Comparison of ENCODE assay signal across 1 cellular context in the genomic region with DNA sequence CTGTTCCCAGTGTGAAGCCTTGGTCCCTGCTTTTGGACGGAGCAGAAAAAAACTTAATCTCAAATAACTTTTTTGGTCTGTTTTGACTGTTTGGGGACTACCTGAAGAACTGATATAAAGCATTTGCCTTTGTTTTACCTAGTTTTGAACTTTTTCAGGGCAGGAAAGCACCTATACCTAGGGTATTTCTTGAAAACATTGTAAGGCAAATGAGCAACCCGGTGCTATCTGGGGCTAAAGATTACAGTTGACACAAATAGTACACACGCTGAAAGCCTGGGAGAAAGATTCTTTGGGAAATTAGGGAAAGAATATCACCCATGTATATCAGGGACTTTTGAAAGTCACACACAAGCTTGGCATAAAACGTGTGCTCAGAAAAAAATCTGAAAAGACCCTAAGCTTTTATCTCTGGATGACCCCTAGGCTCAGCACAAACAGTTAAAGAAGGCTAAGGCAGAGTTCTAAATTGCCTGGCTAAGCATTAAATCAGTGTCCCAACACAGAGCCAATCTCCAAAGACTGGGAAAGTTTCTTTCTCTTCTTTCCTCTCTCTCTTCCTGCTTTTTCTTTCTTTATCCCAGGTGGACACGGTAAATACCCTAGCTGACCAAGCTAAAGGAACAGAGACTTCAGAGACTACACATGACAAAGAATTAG.
TF ChIP-seq lines count a peak whose summit lies in the region.

No MANE protein-coding gene starts in this region.

TF ChIP-seq in H1, 55 proteins besides CTCF, POLR2A, EP300 and RAD21 (continued from another document):
- TF ChIP-seq, protein P1, sequence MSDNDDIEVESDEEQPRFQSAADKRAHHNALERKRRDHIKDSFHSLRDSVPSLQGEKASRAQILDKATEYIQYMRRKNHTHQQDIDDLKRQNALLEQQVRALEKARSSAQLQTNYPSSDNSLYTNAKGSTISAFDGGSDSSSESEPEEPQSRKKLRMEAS (IDR thresholded peaks at IDR 0.05), result no peak
- TF ChIP-seq TEAD4 (IDR thresholded peaks at IDR 0.05; ENCODE audit: low read depth, low read length) (no peak), ATF3 (IDR thresholded peaks at IDR 0.05; ENCODE audit: insufficient read depth, low read depth, low read length) (no peak), BRCA1 (IDR thresholded peaks at IDR 0.05; ENCODE audit: low read depth, low read length) (no peak), SIN3A (conservative IDR thresholded peaks at IDR 0.05 in 1 of 2, IDR thresholded peaks at IDR 0.05 in 1 of 2; ENCODE audit: low read depth in 1 of 2, low read length in 2 of 2) (no peak), SP2 (IDR thresholded peaks at IDR 0.05; ENCODE audit: low read length) (no peak), SIRT6 (IDR thresholded peaks at IDR 0.05; ENCODE audit: low read length) (no peak), GTF2F1 (IDR thresholded peaks at IDR 0.05; ENCODE audit: borderline replicate concordance, low read depth, low read length) (no peak), NRF1 (IDR thresholded peaks at IDR 0.05; ENCODE audit: low read depth, low read length) (no peak), CREB1 (IDR thresholded peaks at IDR 0.05) (no peak), BACH1 (IDR thresholded peaks at IDR 0.05; ENCODE audit: low read length) (no peak), JUN (IDR thresholded peaks at IDR 0.05; ENCODE audit: low read depth, low read length) (no peak), RFX5 (IDR thresholded peaks at IDR 0.05; ENCODE audit: borderline replicate concordance, low read depth, low read length) (no peak), SRF (IDR thresholded peaks at IDR 0.05; ENCODE audit: low read depth, low read length) (no peak), HDAC2 (IDR thresholded peaks at IDR 0.05; ENCODE audit: borderline replicate concordance in 1 of 2, low read depth in 2 of 2, low read length in 2 of 2) (no peak), CHD2 (IDR thresholded peaks at IDR 0.05; ENCODE audit: low read length) (no peak)
- TF ChIP-seq, protein P2, sequence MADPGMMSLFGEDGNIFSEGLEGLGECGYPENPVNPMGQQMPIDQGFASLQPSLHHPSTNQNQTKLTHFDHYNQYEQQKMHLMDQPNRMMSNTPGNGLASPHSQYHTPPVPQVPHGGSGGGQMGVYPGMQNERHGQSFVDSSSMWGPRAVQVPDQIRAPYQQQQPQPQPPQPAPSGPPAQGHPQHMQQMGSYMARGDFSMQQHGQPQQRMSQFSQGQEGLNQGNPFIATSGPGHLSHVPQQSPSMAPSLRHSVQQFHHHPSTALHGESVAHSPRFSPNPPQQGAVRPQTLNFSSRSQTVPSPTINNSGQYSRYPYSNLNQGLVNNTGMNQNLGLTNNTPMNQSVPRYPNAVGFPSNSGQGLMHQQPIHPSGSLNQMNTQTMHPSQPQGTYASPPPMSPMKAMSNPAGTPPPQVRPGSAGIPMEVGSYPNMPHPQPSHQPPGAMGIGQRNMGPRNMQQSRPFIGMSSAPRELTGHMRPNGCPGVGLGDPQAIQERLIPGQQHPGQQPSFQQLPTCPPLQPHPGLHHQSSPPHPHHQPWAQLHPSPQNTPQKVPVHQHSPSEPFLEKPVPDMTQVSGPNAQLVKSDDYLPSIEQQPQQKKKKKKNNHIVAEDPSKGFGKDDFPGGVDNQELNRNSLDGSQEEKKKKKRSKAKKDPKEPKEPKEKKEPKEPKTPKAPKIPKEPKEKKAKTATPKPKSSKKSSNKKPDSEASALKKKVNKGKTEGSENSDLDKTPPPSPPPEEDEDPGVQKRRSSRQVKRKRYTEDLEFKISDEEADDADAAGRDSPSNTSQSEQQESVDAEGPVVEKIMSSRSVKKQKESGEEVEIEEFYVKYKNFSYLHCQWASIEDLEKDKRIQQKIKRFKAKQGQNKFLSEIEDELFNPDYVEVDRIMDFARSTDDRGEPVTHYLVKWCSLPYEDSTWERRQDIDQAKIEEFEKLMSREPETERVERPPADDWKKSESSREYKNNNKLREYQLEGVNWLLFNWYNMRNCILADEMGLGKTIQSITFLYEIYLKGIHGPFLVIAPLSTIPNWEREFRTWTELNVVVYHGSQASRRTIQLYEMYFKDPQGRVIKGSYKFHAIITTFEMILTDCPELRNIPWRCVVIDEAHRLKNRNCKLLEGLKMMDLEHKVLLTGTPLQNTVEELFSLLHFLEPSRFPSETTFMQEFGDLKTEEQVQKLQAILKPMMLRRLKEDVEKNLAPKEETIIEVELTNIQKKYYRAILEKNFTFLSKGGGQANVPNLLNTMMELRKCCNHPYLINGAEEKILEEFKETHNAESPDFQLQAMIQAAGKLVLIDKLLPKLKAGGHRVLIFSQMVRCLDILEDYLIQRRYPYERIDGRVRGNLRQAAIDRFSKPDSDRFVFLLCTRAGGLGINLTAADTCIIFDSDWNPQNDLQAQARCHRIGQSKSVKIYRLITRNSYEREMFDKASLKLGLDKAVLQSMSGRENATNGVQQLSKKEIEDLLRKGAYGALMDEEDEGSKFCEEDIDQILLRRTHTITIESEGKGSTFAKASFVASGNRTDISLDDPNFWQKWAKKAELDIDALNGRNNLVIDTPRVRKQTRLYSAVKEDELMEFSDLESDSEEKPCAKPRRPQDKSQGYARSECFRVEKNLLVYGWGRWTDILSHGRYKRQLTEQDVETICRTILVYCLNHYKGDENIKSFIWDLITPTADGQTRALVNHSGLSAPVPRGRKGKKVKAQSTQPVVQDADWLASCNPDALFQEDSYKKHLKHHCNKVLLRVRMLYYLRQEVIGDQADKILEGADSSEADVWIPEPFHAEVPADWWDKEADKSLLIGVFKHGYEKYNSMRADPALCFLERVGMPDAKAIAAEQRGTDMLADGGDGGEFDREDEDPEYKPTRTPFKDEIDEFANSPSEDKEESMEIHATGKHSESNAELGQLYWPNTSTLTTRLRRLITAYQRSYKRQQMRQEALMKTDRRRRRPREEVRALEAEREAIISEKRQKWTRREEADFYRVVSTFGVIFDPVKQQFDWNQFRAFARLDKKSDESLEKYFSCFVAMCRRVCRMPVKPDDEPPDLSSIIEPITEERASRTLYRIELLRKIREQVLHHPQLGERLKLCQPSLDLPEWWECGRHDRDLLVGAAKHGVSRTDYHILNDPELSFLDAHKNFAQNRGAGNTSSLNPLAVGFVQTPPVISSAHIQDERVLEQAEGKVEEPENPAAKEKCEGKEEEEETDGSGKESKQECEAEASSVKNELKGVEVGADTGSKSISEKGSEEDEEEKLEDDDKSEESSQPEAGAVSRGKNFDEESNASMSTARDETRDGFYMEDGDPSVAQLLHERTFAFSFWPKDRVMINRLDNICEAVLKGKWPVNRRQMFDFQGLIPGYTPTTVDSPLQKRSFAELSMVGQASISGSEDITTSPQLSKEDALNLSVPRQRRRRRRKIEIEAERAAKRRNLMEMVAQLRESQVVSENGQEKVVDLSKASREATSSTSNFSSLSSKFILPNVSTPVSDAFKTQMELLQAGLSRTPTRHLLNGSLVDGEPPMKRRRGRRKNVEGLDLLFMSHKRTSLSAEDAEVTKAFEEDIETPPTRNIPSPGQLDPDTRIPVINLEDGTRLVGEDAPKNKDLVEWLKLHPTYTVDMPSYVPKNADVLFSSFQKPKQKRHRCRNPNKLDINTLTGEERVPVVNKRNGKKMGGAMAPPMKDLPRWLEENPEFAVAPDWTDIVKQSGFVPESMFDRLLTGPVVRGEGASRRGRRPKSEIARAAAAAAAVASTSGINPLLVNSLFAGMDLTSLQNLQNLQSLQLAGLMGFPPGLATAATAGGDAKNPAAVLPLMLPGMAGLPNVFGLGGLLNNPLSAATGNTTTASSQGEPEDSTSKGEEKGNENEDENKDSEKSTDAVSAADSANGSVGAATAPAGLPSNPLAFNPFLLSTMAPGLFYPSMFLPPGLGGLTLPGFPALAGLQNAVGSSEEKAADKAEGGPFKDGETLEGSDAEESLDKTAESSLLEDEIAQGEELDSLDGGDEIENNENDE (IDR thresholded peaks at IDR 0.05; ENCODE audit: insufficient replicate concordance, low read length), result no peak
- TF ChIP-seq, protein P3, sequence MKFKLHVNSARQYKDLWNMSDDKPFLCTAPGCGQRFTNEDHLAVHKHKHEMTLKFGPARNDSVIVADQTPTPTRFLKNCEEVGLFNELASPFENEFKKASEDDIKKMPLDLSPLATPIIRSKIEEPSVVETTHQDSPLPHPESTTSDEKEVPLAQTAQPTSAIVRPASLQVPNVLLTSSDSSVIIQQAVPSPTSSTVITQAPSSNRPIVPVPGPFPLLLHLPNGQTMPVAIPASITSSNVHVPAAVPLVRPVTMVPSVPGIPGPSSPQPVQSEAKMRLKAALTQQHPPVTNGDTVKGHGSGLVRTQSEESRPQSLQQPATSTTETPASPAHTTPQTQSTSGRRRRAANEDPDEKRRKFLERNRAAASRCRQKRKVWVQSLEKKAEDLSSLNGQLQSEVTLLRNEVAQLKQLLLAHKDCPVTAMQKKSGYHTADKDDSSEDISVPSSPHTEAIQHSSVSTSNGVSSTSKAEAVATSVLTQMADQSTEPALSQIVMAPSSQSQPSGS (IDR thresholded peaks at IDR 0.05; ENCODE audit: low read length), result no peak
